ENCODE assay signal across 18 cellular contexts in the genomic region with DNA sequence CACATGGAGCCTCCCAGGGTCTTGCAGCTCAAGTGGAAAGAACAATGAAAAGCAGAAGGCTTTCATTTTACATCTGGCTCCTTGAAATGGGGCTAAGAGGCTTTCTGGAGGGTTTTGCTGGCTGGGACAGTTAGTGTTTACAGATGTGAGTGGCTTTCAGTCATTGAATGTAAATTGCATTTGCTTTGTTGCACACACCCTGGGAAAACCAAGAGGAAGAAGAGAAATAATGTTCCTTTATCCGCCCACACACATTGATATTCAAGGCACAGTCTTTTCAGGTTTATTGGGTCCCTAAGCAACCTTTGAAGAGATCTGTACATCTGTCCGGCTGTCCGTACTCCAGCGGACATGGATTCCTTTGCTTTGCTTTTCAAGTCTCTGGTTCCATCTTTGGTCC.
"Had no signal": no experiment of that assay in that cellular context is flagged by ENCODE, and none has a peak within 500 bp of the region (broad histone marks: within the 10 kb centered on the region; RNA-seq: fewer than 3 reads in every experiment).

No MANE protein-coding gene starts in this region.

- H3K27ac ChIP-seq: pancreas, testis, tibial nerve, upper lobe of right lung, vagina had no signal

- ATAC-seq: left lobe of liver; naive thymus-derived CD4-positive, alpha-beta T cell; pancreas; right cardiac atrium; stimulated activated memory B cell treated with anti-CD40 and anti-IgM and Interleukin-4, amounts not matched to agents 10 μg/mL and 1 μg/mL and 100 μg/mL, for 72 hours; upper lobe of right lung had no signal

- H3K4me3 ChIP-seq: pancreas, smooth muscle cell, testis, tibial nerve, upper lobe of right lung, vagina had no signal

- DNase-seq: erythroblast; foreskin melanocyte; head of caudate nucleus; hippocampal formation; islet precursor cell; mammary epithelial cell; naive thymus-derived CD4-positive, alpha-beta T cell; occipital lobe; pancreas; right cardiac atrium; stimulated activated CD4-positive, alpha-beta T cell treated with anti-CD3 and anti-CD28 coated beads, Interleukin-4, amount 100 ng/mL, for 24 hours; testis; upper lobe of right lung had no signal

- H3K36me3 ChIP-seq: pancreas, tibial nerve, upper lobe of right lung, vagina had no signal

- H3K4me1 ChIP-seq: pancreas, testis, tibial nerve, upper lobe of right lung had no signal

- H3K27me3 ChIP-seq: pancreas, testis, tibial nerve, upper lobe of right lung, vagina had no signal

- H3K9me3 ChIP-seq: pancreas, testis, tibial nerve, upper lobe of right lung, vagina had no signal
